ENCODE assay signal across 5 cellular contexts in genomic region chr2:70007151-70007550, GRCh38.
"Had no signal": no experiment of that assay in that cellular context is flagged by ENCODE, and none has a peak within 500 bp of the region (broad histone marks: within the 10 kb centered on the region; RNA-seq: fewer than 3 reads in every experiment).

No MANE protein-coding gene starts in this region.

- H3K4me3 ChIP-seq: GM23248, HAP-1 had no signal

- DNase-seq: GM23248, GOT3, HFFc6 had no signal

- H3K27ac ChIP-seq: GM23248, HL-60 had no signal

- H3K9me3 ChIP-seq: HAP-1 had no signal

- H3K36me3 ChIP-seq: HAP-1 had no signal
